Comparison of ENCODE assay signal across 1 cellular context in the genomic region with DNA sequence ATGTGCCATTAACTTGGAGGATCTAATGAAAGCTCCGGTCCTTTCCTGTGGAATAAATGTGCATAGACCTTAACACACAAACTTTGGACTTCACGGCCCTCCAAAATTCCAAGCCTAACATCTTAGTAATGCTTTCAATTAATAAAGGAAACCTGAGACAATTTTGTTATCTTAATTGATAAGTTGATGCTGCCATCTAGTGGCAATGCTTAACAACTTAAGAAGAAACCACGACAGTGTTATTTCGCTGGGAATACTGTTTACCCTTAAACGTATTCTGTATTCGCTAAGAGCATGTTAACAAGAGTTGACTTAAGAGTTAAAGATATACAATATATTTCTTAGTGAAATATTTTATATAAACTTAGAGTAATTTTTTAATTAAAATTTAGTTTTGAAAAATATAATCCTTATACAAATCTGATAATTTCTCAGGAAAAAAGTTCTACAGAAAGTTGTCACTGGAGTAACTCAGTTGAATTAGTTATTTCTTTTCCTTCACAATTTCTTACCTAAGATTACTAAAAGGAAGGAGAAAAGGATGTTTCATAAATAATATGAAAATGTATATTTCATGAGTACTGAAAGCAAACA.
TF ChIP-seq lines count a peak whose summit lies in the region.

No MANE protein-coding gene starts in this region.

TF ChIP-seq in GM23338, 12 proteins besides CTCF, POLR2A, EP300 and RAD21 (continued from another document):
- TF ChIP-seq, protein P1, sequence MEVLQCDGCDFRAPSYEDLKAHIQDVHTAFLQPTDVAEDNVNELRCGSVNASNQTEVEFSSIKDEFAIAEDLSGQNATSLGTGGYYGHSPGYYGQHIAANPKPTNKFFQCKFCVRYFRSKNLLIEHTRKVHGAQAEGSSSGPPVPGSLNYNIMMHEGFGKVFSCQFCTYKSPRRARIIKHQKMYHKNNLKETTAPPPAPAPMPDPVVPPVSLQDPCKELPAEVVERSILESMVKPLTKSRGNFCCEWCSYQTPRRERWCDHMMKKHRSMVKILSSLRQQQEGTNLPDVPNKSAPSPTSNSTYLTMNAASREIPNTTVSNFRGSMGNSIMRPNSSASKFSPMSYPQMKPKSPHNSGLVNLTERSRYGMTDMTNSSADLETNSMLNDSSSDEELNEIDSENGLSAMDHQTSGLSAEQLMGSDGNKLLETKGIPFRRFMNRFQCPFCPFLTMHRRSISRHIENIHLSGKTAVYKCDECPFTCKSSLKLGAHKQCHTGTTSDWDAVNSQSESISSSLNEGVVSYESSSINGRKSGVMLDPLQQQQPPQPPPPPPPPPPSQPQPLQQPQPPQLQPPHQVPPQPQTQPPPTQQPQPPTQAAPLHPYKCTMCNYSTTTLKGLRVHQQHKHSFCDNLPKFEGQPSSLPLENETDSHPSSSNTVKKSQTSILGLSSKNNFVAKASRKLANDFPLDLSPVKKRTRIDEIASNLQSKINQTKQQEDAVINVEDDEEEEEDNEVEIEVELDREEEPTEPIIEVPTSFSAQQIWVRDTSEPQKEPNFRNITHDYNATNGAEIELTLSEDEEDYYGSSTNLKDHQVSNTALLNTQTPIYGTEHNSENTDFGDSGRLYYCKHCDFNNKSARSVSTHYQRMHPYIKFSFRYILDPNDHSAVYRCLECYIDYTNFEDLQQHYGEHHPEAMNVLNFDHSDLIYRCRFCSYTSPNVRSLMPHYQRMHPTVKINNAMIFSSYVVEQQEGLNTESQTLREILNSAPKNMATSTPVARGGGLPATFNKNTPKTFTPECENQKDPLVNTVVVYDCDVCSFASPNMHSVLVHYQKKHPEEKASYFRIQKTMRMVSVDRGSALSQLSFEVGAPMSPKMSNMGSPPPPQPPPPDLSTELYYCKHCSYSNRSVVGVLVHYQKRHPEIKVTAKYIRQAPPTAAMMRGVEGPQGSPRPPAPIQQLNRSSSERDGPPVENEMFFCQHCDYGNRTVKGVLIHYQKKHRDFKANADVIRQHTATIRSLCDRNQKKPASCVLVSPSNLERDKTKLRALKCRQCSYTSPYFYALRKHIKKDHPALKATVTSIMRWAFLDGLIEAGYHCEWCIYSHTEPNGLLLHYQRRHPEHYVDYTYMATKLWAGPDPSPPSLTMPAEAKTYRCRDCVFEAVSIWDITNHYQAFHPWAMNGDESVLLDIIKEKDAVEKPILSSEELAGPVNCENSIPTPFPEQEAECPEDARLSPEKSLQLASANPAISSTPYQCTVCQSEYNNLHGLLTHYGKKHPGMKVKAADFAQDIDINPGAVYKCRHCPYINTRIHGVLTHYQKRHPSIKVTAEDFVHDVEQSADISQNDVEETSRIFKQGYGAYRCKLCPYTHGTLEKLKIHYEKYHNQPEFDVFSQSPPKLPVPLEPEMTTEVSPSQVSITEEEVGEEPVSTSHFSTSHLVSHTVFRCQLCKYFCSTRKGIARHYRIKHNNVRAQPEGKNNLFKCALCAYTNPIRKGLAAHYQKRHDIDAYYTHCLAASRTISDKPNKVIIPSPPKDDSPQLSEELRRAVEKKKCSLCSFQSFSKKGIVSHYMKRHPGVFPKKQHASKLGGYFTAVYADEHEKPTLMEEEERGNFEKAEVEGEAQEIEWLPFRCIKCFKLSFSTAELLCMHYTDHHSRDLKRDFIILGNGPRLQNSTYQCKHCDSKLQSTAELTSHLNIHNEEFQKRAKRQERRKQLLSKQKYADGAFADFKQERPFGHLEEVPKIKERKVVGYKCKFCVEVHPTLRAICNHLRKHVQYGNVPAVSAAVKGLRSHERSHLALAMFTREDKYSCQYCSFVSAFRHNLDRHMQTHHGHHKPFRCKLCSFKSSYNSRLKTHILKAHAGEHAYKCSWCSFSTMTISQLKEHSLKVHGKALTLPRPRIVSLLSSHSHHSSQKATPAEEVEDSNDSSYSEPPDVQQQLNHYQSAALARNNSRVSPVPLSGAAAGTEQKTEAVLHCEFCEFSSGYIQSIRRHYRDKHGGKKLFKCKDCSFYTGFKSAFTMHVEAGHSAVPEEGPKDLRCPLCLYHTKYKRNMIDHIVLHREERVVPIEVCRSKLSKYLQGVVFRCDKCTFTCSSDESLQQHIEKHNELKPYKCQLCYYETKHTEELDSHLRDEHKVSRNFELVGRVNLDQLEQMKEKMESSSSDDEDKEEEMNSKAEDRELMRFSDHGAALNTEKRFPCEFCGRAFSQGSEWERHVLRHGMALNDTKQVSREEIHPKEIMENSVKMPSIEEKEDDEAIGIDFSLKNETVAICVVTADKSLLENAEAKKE (CRISPR knock-in tag; IDR thresholded peaks at IDR 0.05) = no peak
- TF ChIP-seq CREB1 (CRISPR knock-in tag; IDR thresholded peaks at IDR 0.05; ENCODE audit: low read depth) = no peak
- TF ChIP-seq ZNF114 (CRISPR knock-in tag; IDR thresholded peaks at IDR 0.05) = no peak
- no peak for TF ChIP-seq NANOG (IDR thresholded peaks at IDR 0.05; ENCODE audit: borderline replicate concordance)
- TF ChIP-seq ETS1 (IDR thresholded peaks at IDR 0.05) = no peak
- no peak for TF ChIP-seq ZNF331 (CRISPR knock-in tag; IDR thresholded peaks at IDR 0.05; ENCODE audit: low read depth)
